In the genomic region with DNA sequence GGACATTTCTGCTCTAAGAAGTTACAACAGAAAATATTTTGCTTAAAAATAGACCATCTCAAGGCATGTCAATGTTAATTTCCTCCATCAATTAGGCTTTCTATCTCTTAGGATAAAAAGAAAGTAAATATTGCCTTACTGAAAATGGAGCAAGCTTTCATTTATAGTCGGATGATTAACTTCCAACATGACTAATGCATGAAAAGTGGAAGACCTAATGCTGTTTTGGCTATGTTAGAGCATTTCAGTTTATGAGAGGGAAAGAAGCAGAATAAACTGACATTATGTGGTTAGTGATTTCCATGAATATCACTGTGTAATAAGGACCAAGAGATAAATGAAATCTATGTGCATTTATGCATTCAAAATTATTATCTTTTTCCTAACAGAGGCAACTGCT, we compare ENCODE assay signal across 28 cellular contexts.
DNase-seq lines count a peak whose midpoint lies in the region; ATAC-seq, FAIRE-seq and TF ChIP-seq lines count a peak whose summit lies in the region.
"Had no signal": no experiment of that assay in that cellular context is flagged by ENCODE, and none has a peak within 500 bp of the region (broad histone marks: within the 10 kb centered on the region; RNA-seq: fewer than 3 reads in every experiment).

No MANE protein-coding gene starts in this region.

- H3K27ac ChIP-seq in ACC112 (ENCODE audit: low read depth, low read length) (no peak overlapping the region), esophagus muscularis mucosa (replicated peaks in 1 of 4) (no peak overlapping the region)
- H3K27ac ChIP-seq: A549; BLaER1 treated with 17β-estradiol and CSF1 and Interleukin-3, amounts not matched to agents 10 nM and 100 nM; psoas muscle had no signal

- no peak overlapping the region for H3K4me3 ChIP-seq in ACC112 (ENCODE audit: low read depth, low read length)
- H3K4me3 ChIP-seq in astrocyte of the spinal cord (ENCODE audit: low read depth, low read length), result no peak overlapping the region
- no peak overlapping the region for H3K4me3 ChIP-seq in esophagus muscularis mucosa
- H3K4me3 ChIP-seq: A549; BLaER1 treated with 17β-estradiol and CSF1 and Interleukin-3, amounts not matched to agents 10 nM and 100 nM; psoas muscle had no signal

- DNase-seq in LHCN-M2 (ENCODE audit: low read depth), result peak; percentile 52
- peak; percentile 30 for DNase-seq in astrocyte of the spinal cord (ENCODE audit: low read depth, low spot score)
- DNase-seq in 8988T, result no peak
- DNase-seq in esophagus muscularis mucosa (ENCODE audit: extremely low spot score), result no peak
- DNase-seq in NCI-H1092 (lab: John Stamatoyannopoulos, UW), result no peak
- DNase-seq: activated CD4-positive, alpha-beta T cell treated with anti-CD3 and anti-CD28 coated beads, Interleukin-2, amount 50 U/mL, for 48 hours; activated CD4-positive, CD25-positive, alpha-beta regulatory T cell; Caco-2; cortex of kidney; DND-41; GOT3; kidney glomerular epithelial cell; mammary epithelial cell; MM.1S; NCI-H1436 treated with DMSO at 0.1 percent for 48 hours; NCI-H2171; psoas muscle; Right ventricle myocardium superior; small intestine; stimulated activated CD4-positive, alpha-beta T cell treated with anti-CD3 and anti-CD28 coated beads, Interleukin-4, amount 100 ng/mL, for 1 hour; stimulated activated naive CD4-positive, alpha-beta T cell; SW 1271 had no signal

- H3K36me3 ChIP-seq in ACC112 (ENCODE audit: insufficient read depth, low read length) (no peaks in the 10 kb centered on the region), esophagus muscularis mucosa (no peaks in the 10 kb centered on the region)
- H3K36me3 ChIP-seq: BLaER1 treated with 17β-estradiol and CSF1 and Interleukin-3, amounts not matched to agents 10 nM and 100 nM had no signal

- FAIRE-seq in islet of Langerhans (lab: Jason Lieb, UNC), result peak; percentile 99
- FAIRE-seq: A549, frontal cortex, small intestine had no signal

- no peaks in the 10 kb centered on the region for H3K27me3 ChIP-seq in ACC112 (ENCODE audit: insufficient read depth, low read length)
- H3K27me3 ChIP-seq in esophagus muscularis mucosa, result no peaks in the 10 kb centered on the region
- H3K27me3 ChIP-seq: BLaER1 treated with 17β-estradiol and CSF1 and Interleukin-3, amounts not matched to agents 10 nM and 100 nM had no signal

- H3K79me2 ChIP-seq in ACC112 (ENCODE audit: control insufficient read depth, insufficient read depth, low read length, unreplicated experiment), result no peaks in the 10 kb centered on the region

- in situ Hi-C loops in astrocyte of the spinal cord (cut with HindIII; ENCODE audit: low sequenced_read_pairs), result no loop called here

- peak overlapping the region; percentile 19 for H2AFZ ChIP-seq in ACC112 (ENCODE audit: low read length, unreplicated experiment)

- TF ChIP-seq POLR2A in esophagus muscularis mucosa (IDR thresholded peaks at IDR 0.05; ENCODE audit: low read depth), result no peak

- WGBS in esophagus muscularis mucosa, result 50% methylated on average over 1 of the region's 1 CpG

- TF ChIP-seq CTCF in astrocyte of the spinal cord (IDR thresholded peaks at IDR 0.05; ENCODE audit: low read depth, low read length) (no peak), esophagus muscularis mucosa (IDR thresholded peaks at IDR 0.05) (no peak)

- intact Hi-C loops in esophagus muscularis mucosa (cut with DNase I), result no loop called here

- H3K4me1 ChIP-seq in ACC112 (ENCODE audit: control insufficient read depth, insufficient read depth, low read length, unreplicated experiment), result no peaks in the 10 kb centered on the region
- H3K4me1 ChIP-seq in esophagus muscularis mucosa, result no peaks in the 10 kb centered on the region
- H3K4me1 ChIP-seq: A549; BLaER1 treated with 17β-estradiol and CSF1 and Interleukin-3, amounts not matched to agents 10 nM and 100 nM; Caco-2; psoas muscle had no signal

- no peak for TF ChIP-seq EP300 in esophagus muscularis mucosa (IDR thresholded peaks at IDR 0.05)

- ATAC-seq in GM21367 (IDR thresholded peaks at IDR 0.05; ENCODE audit: unreplicated experiment), result no peak
- ATAC-seq: A549, psoas muscle had no signal

- H3K9me3 ChIP-seq in esophagus muscularis mucosa, result no peaks in the 10 kb centered on the region
- H3K9me3 ChIP-seq: A549; BLaER1 treated with 17β-estradiol and CSF1 and Interleukin-3, amounts not matched to agents 10 nM and 100 nM; Caco-2; psoas muscle had no signal

Comparison
In these comparisons a context has a peak if more than half of its experiments do, and no peak if none do; other contexts are left out.
1. DNase-seq: peak in LHCN-M2 (single experiment) and astrocyte of the spinal cord (single experiment); none in 8988T (single experiment), esophagus muscularis mucosa (single experiment) and NCI-H1092 (single experiment).